In genomic region chr15:68818088-68818670, GRCh38 we compare ENCODE assay signal across 1 cellular context.
TF ChIP-seq lines count a peak whose summit lies in the region.

No MANE protein-coding gene starts in this region.

TF ChIP-seq in SK-N-SH, 30 proteins besides CTCF, POLR2A, EP300 and RAD21 (continued from another document):
- TF ChIP-seq ZBTB33 (IDR thresholded peaks at IDR 0.05; ENCODE audit: borderline replicate concordance, low read depth) = no peak
- peak; percentile 84; the same call in 1 of the 2 replicates for TF ChIP-seq MXI1 (IDR thresholded peaks at IDR 0.05; ENCODE audit: low read depth, low read length)
- TF ChIP-seq FOXJ3 (CRISPR knock-in tag; IDR thresholded peaks at IDR 0.05) = peak; percentile 16; the same call in 1 of the 2 replicates
- TF ChIP-seq ELF1 (IDR thresholded peaks at IDR 0.05) = no peak
- no peak for TF ChIP-seq PBX3 (IDR thresholded peaks at IDR 0.05)
- TF ChIP-seq REST (IDR thresholded peaks at IDR 0.05; ENCODE audit: low read depth, low read length) = peak; percentile 6; the same call in 1 of the 2 replicates
- no peak for TF ChIP-seq GATA2 (CRISPR knock-in tag; IDR thresholded peaks at IDR 0.05)
- TF ChIP-seq FOSL2 (IDR thresholded peaks at IDR 0.05; ENCODE audit: borderline replicate concordance, low read depth) = no peak
- no peak for TF ChIP-seq USF1 (IDR thresholded peaks at IDR 0.05; ENCODE audit: borderline replicate concordance, low read depth)
- TF ChIP-seq YY1 (IDR thresholded peaks at IDR 0.05; ENCODE audit: low read depth) = peak; percentile 85
- TF ChIP-seq NFIC (IDR thresholded peaks at IDR 0.05; ENCODE audit: borderline replicate concordance) = no peak
